Comparison of ENCODE assay signal across 8 cellular contexts in genomic region chr3:115146032-115146417, GRCh38. TPM values are rescaled to one million over a fixed set of nuclear protein-coding genes. Genes with fewer than 3 reads are reported as not detected.
DNase-seq lines count a peak whose midpoint lies in the region; ATAC-seq, FAIRE-seq and TF ChIP-seq lines count a peak whose summit lies in the region.

No MANE protein-coding gene starts in this region.

- H3K4me1 ChIP-seq in mesenchymal stem cell (ENCODE audit: control insufficient read depth, insufficient read depth, low read depth, low read length): no peaks in the 10 kb centered on the region

- H2BK12ac ChIP-seq in mesenchymal stem cell (ENCODE audit: low read length in 2 of 2): no peak overlapping the region

- peak overlapping the region; percentile 79 for H2BK120ac ChIP-seq in mesenchymal stem cell (ENCODE audit: low read depth, low read length)

- 0% methylated on average over 1 of the region's 9 CpGs for WGBS in mesenchymal stem cell

- peak overlapping the region; percentile 99 for H3K9ac ChIP-seq in mesenchymal stem cell (ENCODE audit: low read length)

- no peak overlapping the region for H3K23ac ChIP-seq in mesenchymal stem cell (ENCODE audit: low read length in 2 of 2)

- peaks cover 27% of the 10 kb centered on the region for H3K36me3 Mint-ChIP-seq in effector memory CD8-positive, alpha-beta T cell (ENCODE audit: insufficient read depth)

- no peak overlapping the region for H4K8ac ChIP-seq in mesenchymal stem cell (ENCODE audit: low read length)

- H2BK15ac ChIP-seq in mesenchymal stem cell (ENCODE audit: low read depth, poor library complexity, severe bottlenecking): no peak overlapping the region

- H4K91ac ChIP-seq in mesenchymal stem cell (ENCODE audit: low read length): no peak overlapping the region

- peaks cover 6 to 24% of the 10 kb centered on the region in 2 donors for H3K4me1 Mint-ChIP-seq in effector memory CD8-positive, alpha-beta T cell (ENCODE audit: low read depth in 2 of 2)

- peak; percentile 99 for FAIRE-seq in H54 (lab: Jason Lieb, UNC)

- peak; percentile 39; the same call in 1 of the 2 replicates for TF ChIP-seq POLR2A in H54 (IDR thresholded peaks at IDR 0.05; ENCODE audit: low read depth, low read length)

- H3K36me3 ChIP-seq in mesenchymal stem cell (ENCODE audit: control insufficient read depth in 1 of 2, insufficient read depth in 2 of 2, low read depth in 1 of 2, low read length in 2 of 2): no peaks in the 10 kb centered on the region

- DNase-seq in AG10803 (ENCODE audit: low read depth) (peak; percentile 74), H54 (ENCODE audit: insufficient read length, low spot score) (peak; percentile 52), NCI-H460 (ENCODE audit: extremely low read depth, low read depth) (peak; percentile 38), mesenchymal stem cell (peak; percentile 84)
- peak; percentile 31 to 57 for DNase-seq in activated CD4-positive, alpha-beta T cell treated with anti-CD3 and anti-CD28 coated beads, Interleukin-2, amount 50 U/mL, for 48 hours
- peak; percentile 35 to 44 (median 41) for DNase-seq in effector memory CD8-positive, alpha-beta T cell
- DNase-seq in stimulated activated naive CD4-positive, alpha-beta T cell (lab: John Stamatoyannopoulos, UW): peak; percentile 18 to 76 (median 39)
- no peak for DNase-seq in activated CD4-positive, CD25-positive, alpha-beta regulatory T cell treated with anti-CD3 and anti-CD28 coated beads, Interleukin-2, amount 50 U/mL, for 72 hours

- peak overlapping the region; percentile 94 to 97 for H3K27ac Mint-ChIP-seq in effector memory CD8-positive, alpha-beta T cell

- H3K18ac ChIP-seq in mesenchymal stem cell (ENCODE audit: low read depth in 1 of 2, low read length in 2 of 2): no peak overlapping the region

- H3K27me3 ChIP-seq in mesenchymal stem cell (ENCODE audit: control insufficient read depth in 1 of 2, insufficient read depth in 1 of 2, low read length in 2 of 2): no peaks in the 10 kb centered on the region

- no peak overlapping the region for H2AFZ ChIP-seq in mesenchymal stem cell (ENCODE audit: low read depth, low read length)

- no peak overlapping the region for H2BK5ac ChIP-seq in mesenchymal stem cell (ENCODE audit: low read depth, low read length, poor library complexity, severe bottlenecking)

- peak overlapping the region; percentile 81 for H3K4me3 ChIP-seq in AG10803 (ENCODE audit: low read length)
- H3K4me3 ChIP-seq in mesenchymal stem cell (ENCODE audit: insufficient read depth in 1 of 2, low read depth in 1 of 2, low read length in 2 of 2): peak overlapping the region in 1 of 2 experiments; percentile 81

- peak overlapping the region; percentile 85 to 93 for H3K4me3 Mint-ChIP-seq in effector memory CD8-positive, alpha-beta T cell

- no peaks in the 10 kb centered on the region for H3K9me3 ChIP-seq in mesenchymal stem cell (ENCODE audit: control insufficient read depth, low read length)

- peak; percentile 1 for ATAC-seq in effector memory CD8-positive, alpha-beta T cell (replicated peaks)

- H3K14ac ChIP-seq in mesenchymal stem cell (ENCODE audit: low read length in 2 of 2): no peak overlapping the region

- peak overlapping the region; percentile 66 for H3K4me2 ChIP-seq in mesenchymal stem cell (ENCODE audit: low read length, poor library complexity, severe bottlenecking)

- H3K4ac ChIP-seq in mesenchymal stem cell (ENCODE audit: low read depth in 1 of 2, low read length in 2 of 2): no peak overlapping the region

- peaks cover 6% of the 10 kb centered on the region for H3K79me1 ChIP-seq in mesenchymal stem cell (replicated peaks; ENCODE audit: low read length, poor library complexity, severe bottlenecking)

- H3K9me3 Mint-ChIP-seq in effector memory CD8-positive, alpha-beta T cell: peaks cover 0 to 4% of the 10 kb centered on the region in 2 donors

- no peak for TF ChIP-seq CTCF in AG10803 (conservative IDR thresholded peaks at IDR 0.05; ENCODE audit: low read length)

- no peak overlapping the region for H2AK5ac ChIP-seq in mesenchymal stem cell (ENCODE audit: low read length, severe bottlenecking)

- H3K27ac ChIP-seq in mesenchymal stem cell (ENCODE audit: low read length, poor library complexity, severe bottlenecking): peak overlapping the region; percentile 90

- H3K27me3 Mint-ChIP-seq in effector memory CD8-positive, alpha-beta T cell: no peaks in the 10 kb centered on the region

RNA-seq across cellular contexts. Expression of gene ZBTB20, which starts 1.1 kb away (rescaled TPM):
- total RNA-seq in NCI-H460 (2014; rRNA removed; shearing (Covaris generic)): 4.8 and 5.3 TPM in 2 replicates
- polyA plus RNA-seq in NCI-H460 (2014; cell fraction: nucleus; rRNA removed): 0.05 and 0.10 TPM in 2 replicates
- 2.2 TPM for polyA plus RNA-seq in mesenchymal stem cell (2013, experiment 1 of 2)
- 1.9 TPM for polyA plus RNA-seq in mesenchymal stem cell (2013, experiment 2 of 2)
